10 cellular contexts compared by ENCODE assay signal in the genomic region with DNA sequence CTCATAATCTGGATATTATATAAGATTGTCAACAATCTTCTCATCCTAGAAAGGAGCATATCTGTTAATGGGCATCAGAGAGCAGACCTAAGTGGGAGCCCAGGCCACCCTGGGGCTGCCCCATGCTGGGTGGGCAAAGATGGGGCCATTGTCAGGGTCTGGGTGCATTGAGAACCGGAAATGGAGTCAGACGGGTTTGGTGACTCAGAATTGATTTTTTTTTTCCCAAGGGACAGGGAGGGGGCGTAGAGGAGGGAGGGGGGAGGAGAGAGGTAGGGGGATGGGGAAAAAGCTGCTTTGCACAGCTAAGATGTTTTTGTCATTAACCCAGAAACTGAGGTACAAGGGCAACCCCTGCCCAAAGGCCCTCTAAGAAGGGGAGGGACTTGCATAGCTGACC. TPM values are rescaled to one million over a fixed set of nuclear protein-coding genes. Genes with fewer than 3 reads are reported as not detected.
DNase-seq lines count a peak whose midpoint lies in the region; TF ChIP-seq lines count a peak whose summit lies in the region.
"Had no signal": no experiment of that assay in that cellular context is flagged by ENCODE, and none has a peak within 500 bp of the region (broad histone marks: within the 10 kb centered on the region; RNA-seq: fewer than 3 reads in every experiment).

No MANE protein-coding gene starts in this region.

- H3K27me3 ChIP-seq in GM23248 (replicated peaks; ENCODE audit: insufficient read depth) (no peaks in the 10 kb centered on the region), tibial nerve (no peaks in the 10 kb centered on the region)

- no peak for TF ChIP-seq EP300 in tibial nerve (IDR thresholded peaks at IDR 0.05)

- H3K9me3 ChIP-seq in GM23248 (ENCODE audit: low read depth), result no peaks in the 10 kb centered on the region
- H3K9me3 ChIP-seq in iPS-18c (ENCODE audit: control insufficient read depth, insufficient read depth, low read length), result peaks cover 2% of the 10 kb centered on the region
- H3K9me3 ChIP-seq in tibial nerve, result no peaks in the 10 kb centered on the region

- DNase-seq in AG04449 (ENCODE audit: low read depth, low spot score), result no peak
- DNase-seq in GM23248, result peak; percentile 25
- no peak for DNase-seq in activated CD4-positive, alpha-beta memory T cell treated with anti-CD3 and anti-CD28 coated beads, Interleukin-2, amount 10 ng/mL, durations not matched to agents 7 days and 5 days
- no peak for DNase-seq in NAMALWA (ENCODE audit: low spot score)
- no peak for DNase-seq in HPDE6-E6E7 (ENCODE audit: extremely low spot score)
- DNase-seq in tibial nerve (ENCODE audit: low spot score in 2 of 2), result no peak
- no peak for DNase-seq in middle frontal gyrus (ENCODE audit: extremely low spot score, low spot score)
- DNase-seq: NCI-H2029 treated with DMSO at 0.1 percent for 48 hours had no signal

- H3K4me1 ChIP-seq in GM23248 (ENCODE audit: insufficient read depth), result peaks cover 7% of the 10 kb centered on the region; the same call in 1 of the 2 replicates
- peaks cover 0 to 26% (median 14%) of the 10 kb centered on the region in 4 donors for H3K4me1 ChIP-seq in tibial nerve

- H2AFZ ChIP-seq in GM23248, result peak overlapping the region; percentile 94; the same call in 1 of the 2 replicates

- peaks cover 10% of the 10 kb centered on the region for H3K27me3 Mint-ChIP-seq in activated CD4-positive, alpha-beta memory T cell treated with anti-CD3 and anti-CD28 coated beads, Interleukin-2, amount 10 ng/mL, durations not matched to agents 7 days and 5 days

- 2 to 13% methylated on average over 3 of the region's 3 CpGs for WGBS in GM23248 (ENCODE audit: low coverage in 1 of 2, low lambda C conversion rate in 2 of 2, missing lambda C conversion rate in 2 of 2), 2 experiments
- 8 to 25% methylated on average over 3 of the region's 3 CpGs for WGBS in tibial nerve, 2 donors

- 0 out of 2 replicates have a peak, but pooled peaks cover 7% of the 10 kb centered on the region for H3K79me2 ChIP-seq in GM23248 (ENCODE audit: insufficient read depth)

- TF ChIP-seq CTCF in AG04449 (IDR thresholded peaks at IDR 0.05; ENCODE audit: insufficient read depth, low read length, missing control alignments), result no peak
- no peak for TF ChIP-seq CTCF in tibial nerve (IDR thresholded peaks at IDR 0.05)

- peaks cover 34% of the 10 kb centered on the region for H3K4me1 Mint-ChIP-seq in activated CD4-positive, alpha-beta memory T cell treated with anti-CD3 and anti-CD28 coated beads, Interleukin-2, amount 10 ng/mL, durations not matched to agents 7 days and 5 days

- in situ Hi-C loops in GM23248 (cut with MboI), result no loop called here

- H3K9ac ChIP-seq in GM23248, result peak overlapping the region; percentile 89; the same call in 1 of the 2 replicates

- H3K36me3 ChIP-seq in GM23248 (ENCODE audit: low read depth) (no peaks in the 10 kb centered on the region), tibial nerve (peaks cover 0 to 33% (median 4%) of the 10 kb centered on the region in 3 donors)

- no peaks in the 10 kb centered on the region for H3F3A ChIP-seq in GM23248 (ENCODE audit: insufficient read depth)

- H3K27ac ChIP-seq in GM23248, result no peak overlapping the region
- no peak overlapping the region for H3K27ac ChIP-seq in tibial nerve

- CTCF ChIA-PET in AG04449 (lab: Yijun Ruan, JAX), result interaction anchor here (0.7 to 43.1 kb wide), 4 partner anchors 6 to 49 kb away, joined by 3 to 2790 read pairs (median 382); partner anchors contain the start of genes AMIGO1, CYB561D1 and GPR61
- CTCF ChIA-PET in activated CD4-positive, alpha-beta memory T cell treated with anti-CD3 and anti-CD28 coated beads, Interleukin-2, amount 10 ng/mL, durations not matched to agents 7 days and 5 days (lab: Charles Lee), result interaction anchor here (1.0 to 25.9 kb wide), 3 partner anchors 9 to 50 kb away, joined by 3 to 779 read pairs (median 51); partner anchors contain the start of genes CYB561D1 and GPR61

- H3K4me3 Mint-ChIP-seq in activated CD4-positive, alpha-beta memory T cell treated with anti-CD3 and anti-CD28 coated beads, Interleukin-2, amount 10 ng/mL, durations not matched to agents 7 days and 5 days, result peak overlapping the region; percentile 93

- H3K9me2 ChIP-seq in GM23248 (ENCODE audit: insufficient read depth), result no peaks in the 10 kb centered on the region

- POLR2A ChIA-PET in AG04449 (lab: Yijun Ruan, JAX), result no interaction called here
- POLR2A ChIA-PET in activated CD4-positive, alpha-beta memory T cell treated with anti-CD3 and anti-CD28 coated beads, Interleukin-2, amount 10 ng/mL, durations not matched to agents 7 days and 5 days (lab: Charles Lee), result interaction anchor here (1.6 to 6.4 kb wide), 8 partner anchors 10 to 385 kb away, joined by 4 to 78 read pairs (median 22); partner anchors contain the start of genes AMIGO1, CYB561D1, GNAI3 and PSMA5

- H4K20me1 ChIP-seq in GM23248 (ENCODE audit: insufficient read depth), result no peaks in the 10 kb centered on the region

- peaks cover 2% of the 10 kb centered on the region for H3K36me3 Mint-ChIP-seq in activated CD4-positive, alpha-beta memory T cell treated with anti-CD3 and anti-CD28 coated beads, Interleukin-2, amount 10 ng/mL, durations not matched to agents 7 days and 5 days (ENCODE audit: low read depth)

- peak overlapping the region; percentile 79 for H3K27ac Mint-ChIP-seq in activated CD4-positive, alpha-beta memory T cell treated with anti-CD3 and anti-CD28 coated beads, Interleukin-2, amount 10 ng/mL, durations not matched to agents 7 days and 5 days

- H3K4me3 ChIP-seq in AG04449 (ENCODE audit: low read depth, low read length), result peak overlapping the region; percentile 82
- H3K4me3 ChIP-seq in GM23248, result peak overlapping the region; percentile 90
- H3K4me3 ChIP-seq in iPS-18c (ENCODE audit: insufficient read depth, low read depth, low read length), result peak overlapping the region; percentile 65; the same call in 1 of the 2 replicates
- H3K4me3 ChIP-seq in tibial nerve, result peak overlapping the region in 2 of 4 donors; percentile 68 to 92

- H3K9me3 Mint-ChIP-seq in activated CD4-positive, alpha-beta memory T cell treated with anti-CD3 and anti-CD28 coated beads, Interleukin-2, amount 10 ng/mL, durations not matched to agents 7 days and 5 days, result no peaks in the 10 kb centered on the region

- TF ChIP-seq POLR2A in tibial nerve (IDR thresholded peaks at IDR 0.05), result no peak

- H3K4me2 ChIP-seq in GM23248 (ENCODE audit: unreplicated experiment), result peak overlapping the region; percentile 92

RNA-seq across cellular contexts. Expression of gene ATXN7L2, which starts 1.3 kb away (rescaled TPM):
- total RNA-seq in GM23248 (2014; rRNA removed; shearing (Covaris generic)), result 2.1 and 5.3 TPM in 2 replicates
- polyA plus RNA-seq in GM23248 (2016; fragmentation: Nextera tagmentation; extraction: Ambion mirVana), result 3.0 and 3.3 TPM in 2 replicates
- 1 to 10 TPM; 7.0 to 7.6 TPM for total RNA-seq in activated CD4-positive, alpha-beta memory T cell treated with anti-CD3 and anti-CD28 coated beads, Interleukin-2, amount 10 ng/mL, durations not matched to agents 7 days and 5 days
- 1 to 10 TPM; 6.5 to 6.8 (median 6.5) TPM for total RNA-seq in tibial nerve

RNA-seq across cellular contexts. Expression of gene CYB561D1, which starts 8.9 kb away (rescaled TPM):
- 9.5 and 9.6 TPM in 2 replicates for total RNA-seq in GM23248 (2014; rRNA removed; shearing (Covaris generic))
- 5.5 and 5.9 TPM in 2 replicates for polyA plus RNA-seq in GM23248 (2016; fragmentation: Nextera tagmentation; extraction: Ambion mirVana)
- total RNA-seq in activated CD4-positive, alpha-beta memory T cell treated with anti-CD3 and anti-CD28 coated beads, Interleukin-2, amount 10 ng/mL, durations not matched to agents 7 days and 5 days, result 10 to 100 TPM; 19.5 to 21.4 TPM
- 1 to 10 TPM; 4.4 to 8.4 (median 5.6) TPM for total RNA-seq in tibial nerve

RNA-seq across cellular contexts. Expression of gene SYPL2, which starts 18.7 kb away (rescaled TPM):
- 0.11 and 0.13 TPM in 2 replicates for total RNA-seq in GM23248 (2014; rRNA removed; shearing (Covaris generic))
- 0.38 and 0.60 TPM in 2 replicates for polyA plus RNA-seq in GM23248 (2016; fragmentation: Nextera tagmentation; extraction: Ambion mirVana)
- total RNA-seq in activated CD4-positive, alpha-beta memory T cell treated with anti-CD3 and anti-CD28 coated beads, Interleukin-2, amount 10 ng/mL, durations not matched to agents 7 days and 5 days, result not detected
- total RNA-seq in tibial nerve, result 1 to 10 TPM; 1.5 to 3.5 (median 2.4) TPM
- total RNA-seq: bronchial epithelial cell had no signal

RNA-seq across cellular contexts. Expression of gene AMIGO1, which starts 24.5 kb away (rescaled TPM):
- total RNA-seq in GM23248 (2014; rRNA removed; shearing (Covaris generic)), result 2.7 and 2.8 TPM in 2 replicates
- 1.3 and 1.7 TPM in 2 replicates for polyA plus RNA-seq in GM23248 (2016; fragmentation: Nextera tagmentation; extraction: Ambion mirVana)
- total RNA-seq in activated CD4-positive, alpha-beta memory T cell treated with anti-CD3 and anti-CD28 coated beads, Interleukin-2, amount 10 ng/mL, durations not matched to agents 7 days and 5 days, result 1 to 10 TPM; 1.2 to 1.3 TPM
- 10 to 100 TPM in 1 of 4 donors, 1 to 10 TPM in 3; 8.1 to 10.3 (median 8.4) TPM for total RNA-seq in tibial nerve

RNA-seq across cellular contexts. Expression of gene GPR61, which starts 54.7 kb away (rescaled TPM):
- total RNA-seq in GM23248 (2014; rRNA removed; shearing (Covaris generic)), result not detected in 2 replicates
- not detected in 2 replicates for polyA plus RNA-seq in GM23248 (2016; fragmentation: Nextera tagmentation; extraction: Ambion mirVana)
- under 1 TPM in 1 of 2 experiments, not detected in 1; 0.53 TPM for total RNA-seq in activated CD4-positive, alpha-beta memory T cell treated with anti-CD3 and anti-CD28 coated beads, Interleukin-2, amount 10 ng/mL, durations not matched to agents 7 days and 5 days
- total RNA-seq in tibial nerve, result under 1 TPM in 2 of 4 donors, not detected in 2; 0.59 to 0.60 TPM
- total RNA-seq: bronchial epithelial cell had no signal
